2 cellular contexts compared by ENCODE assay signal in the genomic region with DNA sequence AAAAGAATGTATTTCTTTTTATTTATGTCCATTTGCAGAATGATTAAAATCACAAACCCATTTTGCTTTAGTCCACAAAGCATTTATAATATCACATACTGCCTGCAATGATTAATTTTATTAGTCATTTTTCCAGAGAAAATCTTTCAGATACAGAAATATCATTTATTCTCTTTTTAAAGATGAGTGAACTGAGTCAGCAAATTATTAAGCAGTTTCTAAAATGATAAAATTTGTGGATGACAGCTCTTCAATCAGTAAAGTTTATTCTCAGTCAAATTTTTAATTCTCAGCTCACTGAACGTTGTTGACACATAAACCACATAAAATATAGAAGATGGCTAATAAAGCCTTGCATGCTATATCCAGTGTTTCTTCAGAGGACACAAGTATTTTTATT.
TF ChIP-seq lines count a peak whose summit lies in the region.

No MANE protein-coding gene starts in this region.

TF ChIP-seq in HepG2, 621 proteins besides CTCF, POLR2A, EP300 and RAD21:
- peak; percentile 54; the same call in 1 of the 2 replicates for TF ChIP-seq MAFF (IDR thresholded peaks at IDR 0.05; ENCODE audit: low read depth, low read length)
- no peak for TF ChIP-seq NONO (IDR thresholded peaks at IDR 0.05)
- no peak for TF ChIP-seq NONO (CRISPR knock-in tag; conservative IDR thresholded peaks at IDR 0.05)
- TF ChIP-seq, protein P1, sequence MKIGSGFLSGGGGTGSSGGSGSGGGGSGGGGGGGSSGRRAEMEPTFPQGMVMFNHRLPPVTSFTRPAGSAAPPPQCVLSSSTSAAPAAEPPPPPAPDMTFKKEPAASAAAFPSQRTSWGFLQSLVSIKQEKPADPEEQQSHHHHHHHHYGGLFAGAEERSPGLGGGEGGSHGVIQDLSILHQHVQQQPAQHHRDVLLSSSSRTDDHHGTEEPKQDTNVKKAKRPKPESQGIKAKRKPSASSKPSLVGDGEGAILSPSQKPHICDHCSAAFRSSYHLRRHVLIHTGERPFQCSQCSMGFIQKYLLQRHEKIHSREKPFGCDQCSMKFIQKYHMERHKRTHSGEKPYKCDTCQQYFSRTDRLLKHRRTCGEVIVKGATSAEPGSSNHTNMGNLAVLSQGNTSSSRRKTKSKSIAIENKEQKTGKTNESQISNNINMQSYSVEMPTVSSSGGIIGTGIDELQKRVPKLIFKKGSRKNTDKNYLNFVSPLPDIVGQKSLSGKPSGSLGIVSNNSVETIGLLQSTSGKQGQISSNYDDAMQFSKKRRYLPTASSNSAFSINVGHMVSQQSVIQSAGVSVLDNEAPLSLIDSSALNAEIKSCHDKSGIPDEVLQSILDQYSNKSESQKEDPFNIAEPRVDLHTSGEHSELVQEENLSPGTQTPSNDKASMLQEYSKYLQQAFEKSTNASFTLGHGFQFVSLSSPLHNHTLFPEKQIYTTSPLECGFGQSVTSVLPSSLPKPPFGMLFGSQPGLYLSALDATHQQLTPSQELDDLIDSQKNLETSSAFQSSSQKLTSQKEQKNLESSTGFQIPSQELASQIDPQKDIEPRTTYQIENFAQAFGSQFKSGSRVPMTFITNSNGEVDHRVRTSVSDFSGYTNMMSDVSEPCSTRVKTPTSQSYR (CRISPR knock-in tag; IDR thresholded peaks at IDR 0.05; ENCODE audit: borderline replicate concordance) = no peak
- peak; percentile 26 to 67; a peak in 2 of 4 replicates for TF ChIP-seq MAFK (conservative IDR thresholded peaks at IDR 0.05 in 1 of 2, IDR thresholded peaks at IDR 0.05 in 1 of 2; ENCODE audit: low read length in 2 of 2)
- TF ChIP-seq EHMT2 (IDR thresholded peaks at IDR 0.05; ENCODE audit: borderline replicate concordance, low read depth, low read length) = no peak

TF ChIP-seq in endothelial cell of umbilical vein, 7 proteins besides CTCF, POLR2A, EP300 and RAD21:
- TF ChIP-seq POLR2AphosphoS5 (IDR thresholded peaks at IDR 0.05; ENCODE audit: insufficient read depth, low read depth, low read length) = no peak
- TF ChIP-seq JUN (IDR thresholded peaks at IDR 0.05; ENCODE audit: borderline replicate concordance, insufficient read depth, insufficient read length, low read depth) = no peak
- no peak for TF ChIP-seq FOS (IDR thresholded peaks at IDR 0.05; ENCODE audit: borderline replicate concordance, insufficient read depth, low read length)
